In genomic region chr4:160142579-160142978, GRCh38 we compare ENCODE assay signal across 13 cellular contexts.
DNase-seq lines count a peak whose midpoint lies in the region; ATAC-seq and TF ChIP-seq lines count a peak whose summit lies in the region.
"Had no signal": no experiment of that assay in that cellular context is flagged by ENCODE, and none has a peak within 500 bp of the region (broad histone marks: within the 10 kb centered on the region; RNA-seq: fewer than 3 reads in every experiment).

No MANE protein-coding gene starts in this region.

- CTCF ChIA-PET in SK-N-SH (lab: Yijun Ruan, JAX): interaction anchor here (1.6 kb wide), 1 partner anchor 12 kb away, joined by 3 read pairs; no protein-coding TSS in a partner anchor
- CTCF ChIA-PET in Calu3 (lab: Charles Lee): no interaction called here

- BruUV-seq in Calu3 (replicated peaks; lab: Mats Ljungman, UMichigan): no TSS peak

- intact Hi-C loops in Calu3 (cut with micrococcal nuclease; ENCODE audit: unreplicated experiment): no loop called here

- no peaks in the 10 kb centered on the region for H3K9me3 ChIP-seq in SK-N-SH
- H3K9me3 ChIP-seq: breast epithelium had no signal

- ATAC-seq in GM19438 (IDR thresholded peaks at IDR 0.05; ENCODE audit: low read depth, unreplicated experiment) (peak; percentile 100), HG02798 (IDR thresholded peaks at IDR 0.05; ENCODE audit: poor library complexity, unreplicated experiment) (peak; percentile 99), HG03469 (IDR thresholded peaks at IDR 0.05; ENCODE audit: unreplicated experiment) (peak; percentile 99)

- no peaks in the 10 kb centered on the region for H3K79me2 ChIP-seq in SK-N-SH (ENCODE audit: insufficient read depth)

- no peak overlapping the region for H3K27ac Mint-ChIP-seq in Calu3 (ENCODE audit: unreplicated experiment)
- H3K27ac Mint-ChIP-seq: naive B cell had no signal

- no peaks in the 10 kb centered on the region for H3F3A ChIP-seq in SK-N-SH (replicated peaks; ENCODE audit: insufficient read depth)

- no peak overlapping the region for H3K4me3 Mint-ChIP-seq in Calu3 (ENCODE audit: low read depth, unreplicated experiment)
- H3K4me3 Mint-ChIP-seq: naive B cell had no signal

- peak; percentile 44 for DNase-seq in GM13976 (ENCODE audit: low spot score)
- DNase-seq in NCI-H2029 treated with DMSO at 0.1 percent for 48 hours (lab: John Stamatoyannopoulos, UW): no peak
- DNase-seq in SK-N-SH: no peak
- DNase-seq in GM03348 (ENCODE audit: low spot score): no peak
- DNase-seq in Calu3: no peak
- DNase-seq: naive B cell, NCI-H1694, small intestine had no signal

- H3K27ac ChIP-seq in SK-N-SH (ENCODE audit: low read depth in 2 of 2, low read length in 1 of 2): no peak overlapping the region
- H3K27ac ChIP-seq: breast epithelium, epithelial cell of prostate had no signal

- no peaks in the 10 kb centered on the region for H3K36me3 Mint-ChIP-seq in Calu3 (ENCODE audit: insufficient read depth, unreplicated experiment)
- H3K36me3 Mint-ChIP-seq: naive B cell had no signal

- H3K36me3 ChIP-seq in SK-N-SH (replicated peaks in 1 of 2; ENCODE audit: control insufficient read depth in 1 of 2, insufficient read depth in 2 of 2, low read length in 1 of 2): no peaks in the 10 kb centered on the region
- H3K36me3 ChIP-seq: breast epithelium had no signal

- no peak overlapping the region for H3K4me3 ChIP-seq in SK-N-SH (ENCODE audit: low read depth in 2 of 2, low read length in 1 of 2)
- H3K4me3 ChIP-seq: breast epithelium had no signal

- in situ Hi-C loops in GM13976 (cut with MboI; ENCODE audit: low sequenced_read_pairs, unreplicated experiment): no loop called here

- no peaks in the 10 kb centered on the region for H3K4me1 Mint-ChIP-seq in Calu3 (ENCODE audit: low read depth, unreplicated experiment)
- H3K4me1 Mint-ChIP-seq: naive B cell had no signal

- no peaks in the 10 kb centered on the region for H3K4me1 ChIP-seq in SK-N-SH (ENCODE audit: control insufficient read depth in 1 of 2, insufficient read depth in 2 of 2, low read depth in 1 of 2, low read length in 1 of 2)
- H3K4me1 ChIP-seq: breast epithelium had no signal

- no peaks in the 10 kb centered on the region for H4K20me1 ChIP-seq in SK-N-SH (ENCODE audit: insufficient read depth)

- no peaks in the 10 kb centered on the region for H3K27me3 Mint-ChIP-seq in Calu3 (ENCODE audit: unreplicated experiment)
- H3K27me3 Mint-ChIP-seq: naive B cell had no signal

- H3K9ac ChIP-seq in SK-N-SH: no peak overlapping the region

- 10% methylated on average over 2 of the region's 2 CpGs for WGBS in SK-N-SH (ENCODE audit: low lambda C conversion rate)

- no peaks in the 10 kb centered on the region for H3K9me2 ChIP-seq in SK-N-SH

- TF ChIP-seq CTCF in GM13976 (IDR thresholded peaks at IDR 0.05; ENCODE audit: borderline replicate concordance, control extremely low read depth, extremely low read depth, insufficient read depth, missing control alignments): no peak
- no peak for TF ChIP-seq CTCF in SK-N-SH (IDR thresholded peaks at IDR 0.05)
- no peak for TF ChIP-seq CTCF in Calu3 (IDR thresholded peaks at IDR 0.05; ENCODE audit: unreplicated experiment)

- no peaks in the 10 kb centered on the region for H3K27me3 ChIP-seq in SK-N-SH (ENCODE audit: insufficient read depth)
- H3K27me3 ChIP-seq: breast epithelium had no signal

- H2AFZ ChIP-seq in SK-N-SH (ENCODE audit: low read depth): no peak overlapping the region

- no peak overlapping the region for H3K4me2 ChIP-seq in SK-N-SH

- no peaks in the 10 kb centered on the region for H3K9me3 Mint-ChIP-seq in Calu3 (ENCODE audit: low read depth, unreplicated experiment)

- TF ChIP-seq RAD21 in SK-N-SH (IDR thresholded peaks at IDR 0.05; ENCODE audit: low read length): no peak

- TF ChIP-seq EP300 in SK-N-SH (IDR thresholded peaks at IDR 0.05; ENCODE audit: borderline replicate concordance in 1 of 2, low read depth in 1 of 2, low read length in 1 of 2): no peak

- POLR2A ChIA-PET in SK-N-SH (lab: Yijun Ruan, JAX): no interaction called here

TF ChIP-seq in SK-N-SH, 30 proteins besides CTCF, POLR2A, EP300 and RAD21:
- TF ChIP-seq NFIC (IDR thresholded peaks at IDR 0.05; ENCODE audit: borderline replicate concordance): no peak
- no peak for TF ChIP-seq FOXJ3 (CRISPR knock-in tag; IDR thresholded peaks at IDR 0.05)
- no peak for TF ChIP-seq ZBTB33 (IDR thresholded peaks at IDR 0.05; ENCODE audit: borderline replicate concordance, low read depth)
- TF ChIP-seq RFX5 (IDR thresholded peaks at IDR 0.05; ENCODE audit: low read length): no peak
- TF ChIP-seq ELF1 (IDR thresholded peaks at IDR 0.05): no peak
- TF ChIP-seq FOSL2 (IDR thresholded peaks at IDR 0.05; ENCODE audit: borderline replicate concordance, low read depth): no peak
- TF ChIP-seq TEAD4 (IDR thresholded peaks at IDR 0.05; ENCODE audit: borderline replicate concordance, insufficient read depth): no peak
TF ChIP-seq in SK-N-SH: peak in this region for 0.
